Comparison of ENCODE assay signal across 22 cellular contexts in the genomic region with DNA sequence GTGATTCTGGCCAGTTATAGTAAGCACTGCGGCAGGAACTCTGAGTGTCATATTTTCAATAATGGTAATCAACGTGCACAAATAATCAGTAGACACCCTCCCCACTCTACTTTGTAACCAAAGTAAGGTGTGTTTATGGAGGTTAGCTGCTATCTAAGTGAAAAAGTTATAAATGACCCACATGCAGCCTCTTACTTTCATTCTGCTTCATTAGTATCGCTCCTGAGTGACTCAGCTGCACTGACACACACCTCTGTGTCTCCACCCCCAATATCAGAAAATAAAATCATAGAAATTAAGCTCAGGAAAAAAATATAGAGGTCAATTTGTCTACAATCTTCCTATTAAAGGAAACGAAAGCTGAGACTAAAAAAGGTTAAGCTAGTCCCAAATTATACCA.
"Had no signal": no experiment of that assay in that cellular context is flagged by ENCODE, and none has a peak within 500 bp of the region (broad histone marks: within the 10 kb centered on the region; RNA-seq: fewer than 3 reads in every experiment).

No MANE protein-coding gene starts in this region.

- H3K27ac Mint-ChIP-seq: natural killer cell treated with Interleukin-12 subunit alpha and Interleukin-12 subunit beta and Interleukin-15 and Interleukin-18, amount 100 ng/mL, for 72 hours; neural progenitor cell; type B pancreatic cell had no signal

- H3K36me3 Mint-ChIP-seq: natural killer cell treated with Interleukin-12 subunit alpha and Interleukin-12 subunit beta and Interleukin-15 and Interleukin-18, amount 100 ng/mL, for 72 hours had no signal

- H3K4me1 Mint-ChIP-seq: mesothelial cell of epicardium, neural progenitor cell had no signal

- H3K4me3 ChIP-seq: gastrocnemius medialis, heart left ventricle, hepatocyte, lung, mucosa of descending colon, neural progenitor cell, testis, tibial artery had no signal

- DNase-seq: cortex of kidney; effector memory CD8-positive, alpha-beta T cell; gastrocnemius medialis; heart left ventricle; kidney; mesenchymal stem cell; mucosa of descending colon; naive B cell; stimulated activated CD4-positive, alpha-beta T cell treated with anti-CD3 and anti-CD28 coated beads, Interleukin-2, amount 100 ng/mL, for 24 hours; stimulated activated CD4-positive, alpha-beta T cell treated with anti-CD3 and anti-CD28 coated beads, Interleukin-4, amount 100 ng/mL, for 24 hours; substantia nigra; tibial artery had no signal

- ATAC-seq: effector memory CD8-positive, alpha-beta T cell; gastrocnemius medialis; heart left ventricle; left lobe of liver; mucosa of descending colon; sciatic nerve had no signal

- H3K4me3 Mint-ChIP-seq: effector memory CD8-positive, alpha-beta T cell; mesothelial cell of epicardium; naive B cell; natural killer cell treated with Interleukin-12 subunit alpha and Interleukin-12 subunit beta and Interleukin-15 and Interleukin-18, amount 100 ng/mL, for 72 hours; neural progenitor cell; type B pancreatic cell had no signal

- H3K9me3 Mint-ChIP-seq: effector memory CD8-positive, alpha-beta T cell; mesothelial cell of epicardium; naive B cell; natural killer cell treated with Interleukin-12 subunit alpha and Interleukin-12 subunit beta and Interleukin-15 and Interleukin-18, amount 100 ng/mL, for 72 hours; neural progenitor cell; type B pancreatic cell had no signal

- H3K27me3 Mint-ChIP-seq: effector memory CD8-positive, alpha-beta T cell; naive B cell; natural killer cell treated with Interleukin-12 subunit alpha and Interleukin-12 subunit beta and Interleukin-15 and Interleukin-18, amount 100 ng/mL, for 72 hours; progenitor cell of endocrine pancreas; type B pancreatic cell had no signal
